In the genomic region with DNA sequence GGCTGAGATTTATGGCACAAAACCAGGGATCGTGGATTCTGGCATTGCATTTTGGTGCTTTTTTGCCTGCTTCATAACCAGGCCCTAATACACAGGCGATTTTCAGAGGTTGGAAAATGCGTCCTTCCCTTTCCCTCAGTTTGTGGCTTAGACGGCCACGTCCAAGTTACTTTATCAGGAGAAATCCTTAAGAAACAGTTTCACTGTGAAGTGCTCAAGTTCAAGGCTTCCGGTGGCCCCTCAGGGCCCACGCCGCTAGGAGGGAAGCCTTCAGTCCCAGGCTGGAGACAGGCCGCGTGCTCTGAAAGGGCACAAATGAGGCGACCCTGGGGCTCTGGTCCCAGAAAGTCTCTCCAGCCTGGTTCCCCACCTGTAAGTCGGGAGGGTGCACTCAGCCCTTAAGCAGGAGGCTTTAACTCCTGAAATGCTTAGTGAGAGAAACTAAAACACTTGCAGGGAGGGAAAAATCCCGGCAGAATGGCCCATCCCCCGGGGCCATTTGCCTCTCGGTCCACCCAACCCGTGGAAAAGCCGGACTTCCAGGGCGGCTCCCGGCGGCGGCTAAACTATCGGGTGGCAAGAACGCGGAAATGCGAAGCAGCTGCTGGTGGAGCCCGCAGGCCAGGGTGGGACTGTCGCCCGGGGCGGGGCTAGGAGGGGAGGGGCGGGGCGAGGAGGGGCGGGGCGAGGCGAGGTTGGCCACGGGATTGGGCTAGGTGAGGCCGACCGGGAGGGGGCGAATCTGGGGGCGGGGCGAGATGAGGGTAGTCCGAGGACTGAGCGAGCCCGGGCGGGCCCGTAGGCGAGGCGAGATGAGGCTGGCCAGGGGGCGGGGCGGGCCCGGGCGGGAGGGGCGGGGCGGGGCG, we compare ENCODE assay signal across 8 cellular contexts. TPM values are rescaled to one million over a fixed set of nuclear protein-coding genes. Genes with fewer than 3 reads are reported as not detected.
DNase-seq lines count a peak whose midpoint lies in the region; ATAC-seq, FAIRE-seq and TF ChIP-seq lines count a peak whose summit lies in the region.

No MANE protein-coding gene starts in this region.

- WGBS in hepatocyte (ENCODE audit: low lambda C conversion rate, missing lambda C conversion rate): 12% methylated on average over 30 of the region's 54 CpGs

- H3K9me3 Mint-ChIP-seq in astrocyte (ENCODE audit: unreplicated experiment): no peaks in the 10 kb centered on the region

- H3K27me3 Mint-ChIP-seq in astrocyte (ENCODE audit: low read depth, unreplicated experiment): peaks cover 24% of the 10 kb centered on the region

- peaks cover 12% of the 10 kb centered on the region for H3K4me1 ChIP-seq in astrocyte (ENCODE audit: insufficient read depth, low read length)
- H3K4me1 ChIP-seq in hepatocyte (ENCODE audit: insufficient read depth): peaks cover 12% of the 10 kb centered on the region

- H3K9me3 ChIP-seq in astrocyte (ENCODE audit: insufficient read depth, low read depth, low read length) (no peaks in the 10 kb centered on the region), hepatocyte (ENCODE audit: low read depth) (no peaks in the 10 kb centered on the region)

- peaks cover 5% of the 10 kb centered on the region for H3K4me1 Mint-ChIP-seq in astrocyte (ENCODE audit: low read depth, unreplicated experiment)

- ATAC-seq in GM18511 (IDR thresholded peaks at IDR 0.05; ENCODE audit: unreplicated experiment) (peak; percentile 72), HG02981 (IDR thresholded peaks at IDR 0.05; ENCODE audit: unreplicated experiment) (peak; percentile 73)

- H3K36me3 ChIP-seq in astrocyte (ENCODE audit: insufficient read depth, low read length) (no peaks in the 10 kb centered on the region), hepatocyte (replicated peaks; ENCODE audit: insufficient read depth, low read depth) (no peaks in the 10 kb centered on the region)

- TF ChIP-seq CTCF in astrocyte (IDR thresholded peaks at IDR 0.05; ENCODE audit: insufficient read depth, low read depth, low read length) (no peak), hepatocyte (IDR thresholded peaks at IDR 0.05; ENCODE audit: poor library complexity) (no peak), retinal pigment epithelial cell (conservative IDR thresholded peaks at IDR 0.05; ENCODE audit: low read depth, low read length) (no peak)

- H3K36me3 Mint-ChIP-seq in astrocyte (ENCODE audit: low read depth, unreplicated experiment): no peaks in the 10 kb centered on the region

- peak overlapping the region; percentile 69 for H3K27ac ChIP-seq in astrocyte (ENCODE audit: low read depth, low read length)
- peak overlapping the region; percentile 96 for H3K27ac ChIP-seq in hepatocyte

- no peaks in the 10 kb centered on the region for H3K9me2 ChIP-seq in hepatocyte (replicated peaks; ENCODE audit: insufficient read depth)

- peak overlapping the region; percentile 58 for H3K4me3 ChIP-seq in astrocyte (ENCODE audit: insufficient read depth, low read depth, low read length)
- no peak overlapping the region for H3K4me3 ChIP-seq in hepatocyte
- peak overlapping the region; percentile 54 for H3K4me3 ChIP-seq in retinal pigment epithelial cell (ENCODE audit: low read length)

- peak overlapping the region; percentile 74 for H3K4me3 Mint-ChIP-seq in astrocyte (ENCODE audit: unreplicated experiment)

- peak overlapping the region; percentile 92 for H3K27ac Mint-ChIP-seq in astrocyte (ENCODE audit: unreplicated experiment)

- no peaks in the 10 kb centered on the region for H4K20me1 ChIP-seq in astrocyte (ENCODE audit: insufficient read depth, low read length)
- H4K20me1 ChIP-seq in hepatocyte (ENCODE audit: insufficient read depth, poor library complexity, severe bottlenecking): no peaks in the 10 kb centered on the region

- H3K4me2 ChIP-seq in astrocyte (ENCODE audit: low read length): peak overlapping the region; percentile 94
- H3K4me2 ChIP-seq in hepatocyte: peak overlapping the region; percentile 86

- FAIRE-seq in astrocyte (lab: Jason Lieb, UNC): peak; percentile 20

- no peaks in the 10 kb centered on the region for H3K27me3 ChIP-seq in astrocyte (ENCODE audit: insufficient read depth, low read length)
- H3K27me3 ChIP-seq in hepatocyte: no peaks in the 10 kb centered on the region

- peak overlapping the region; percentile 77 for H3K9ac ChIP-seq in astrocyte (ENCODE audit: low read length)

- H2AFZ ChIP-seq in astrocyte (ENCODE audit: low read depth, low read length) (peak overlapping the region; percentile 95), hepatocyte (peak overlapping the region; percentile 95)

- peak; percentile 90 to 93 for DNase-seq in NCI-H1930 (lab: John Stamatoyannopoulos, UW)
- DNase-seq in T-helper 22 cell (ENCODE audit: low read depth): peak; percentile 98
- DNase-seq in astrocyte (ENCODE audit: low read depth): peak; percentile 81
- DNase-seq in hepatocyte (ENCODE audit: low spot score): peak; percentile 99
- peak; percentile 67 for DNase-seq in retinal pigment epithelial cell (ENCODE audit: low read depth)
- no peak for DNase-seq in OCI-M2 (lab: John Stamatoyannopoulos, UW; ENCODE audit: unreplicated experiment)

- no peaks in the 10 kb centered on the region for H3K79me2 ChIP-seq in astrocyte (ENCODE audit: insufficient read depth, low read length)
- H3K79me2 ChIP-seq in hepatocyte: no peaks in the 10 kb centered on the region

RNA-seq across cellular contexts. Expression of gene SLC66A3, which starts 0.6 kb away (rescaled TPM):
- 14.3 and 16.0 TPM in 2 replicates for total RNA-seq in astrocyte
- 22.8 and 26.8 TPM in 2 replicates for total RNA-seq in hepatocyte
- polyA plus RNA-seq in hepatocyte: 24.3 and 24.6 TPM in 2 replicates
